In the genomic region with DNA sequence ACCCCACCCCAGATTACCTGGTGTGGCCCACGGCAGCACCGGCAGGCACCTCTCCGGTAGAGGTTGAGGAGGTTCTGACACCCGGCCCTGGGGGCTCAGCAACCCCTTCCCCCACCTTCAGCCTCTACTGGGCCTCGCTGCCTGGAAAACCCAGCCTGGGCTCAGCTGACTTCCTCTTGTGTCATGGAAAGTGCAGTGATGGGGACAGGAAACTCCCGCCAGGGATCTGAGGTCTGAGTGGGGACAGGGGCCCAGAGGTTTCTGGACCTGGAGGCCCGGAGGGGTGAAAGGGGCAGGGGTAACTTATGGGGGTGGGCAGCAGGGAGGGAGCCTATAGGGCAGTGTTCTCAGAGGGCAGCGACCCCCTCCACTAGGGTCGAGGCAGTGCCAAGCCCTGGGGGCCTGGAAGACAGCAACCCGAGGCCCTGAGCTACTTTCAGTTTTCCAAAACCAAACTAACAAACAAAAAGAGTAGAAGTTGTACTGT, we compare ENCODE assay signal across 10 cellular contexts. TPM values are rescaled to one million over a fixed set of nuclear protein-coding genes. Genes with fewer than 3 reads are reported as not detected.
DNase-seq lines count a peak whose midpoint lies in the region; ATAC-seq and TF ChIP-seq lines count a peak whose summit lies in the region.
"Had no signal": no experiment of that assay in that cellular context is flagged by ENCODE, and none has a peak within 500 bp of the region (broad histone marks: within the 10 kb centered on the region; RNA-seq: fewer than 3 reads in every experiment).

No MANE protein-coding gene starts in this region.

- H3K4me3 Mint-ChIP-seq in activated T-cell treated with anti-CD3 and anti-CD28 coated beads, Interleukin-2, amount 50 U/mL, for 4 hours, result peak overlapping the region; percentile 86

- no peaks in the 10 kb centered on the region for H3K27me3 ChIP-seq in foreskin keratinocyte
- H3K27me3 ChIP-seq: tibial artery had no signal

- H3K36me3 Mint-ChIP-seq in activated T-cell treated with anti-CD3 and anti-CD28 coated beads, Interleukin-2, amount 50 U/mL, for 4 hours (ENCODE audit: insufficient read depth), result peaks cover 1% of the 10 kb centered on the region

- no peaks in the 10 kb centered on the region for H3K4me1 ChIP-seq in foreskin keratinocyte
- H3K4me1 ChIP-seq: tibial artery had no signal

- DNase-seq in GM13977 (ENCODE audit: low spot score) (peak; percentile 59), 8988T (no peak), foreskin keratinocyte (no peak)
- peak; percentile 56 for DNase-seq in activated T-cell treated with anti-CD3 and anti-CD28 coated beads, Interleukin-2, amount 50 U/mL, for 4 hours
- DNase-seq in stimulated activated CD4-positive, alpha-beta T cell treated with anti-CD3 and anti-CD28 coated beads, Interleukin-12 subunit alpha, Interleukin-12 subunit beta, amount 100 ng/mL, for 48 hours (ENCODE audit: low read depth in 2 of 3, low spot score in 1 of 3), result peak in 2 of 3 donors; percentile 51 to 66
- DNase-seq: NCI-H1694 treated with DMSO at 0.1 percent for 48 hours had no signal

- in situ Hi-C loops in GM13977 (cut with MboI; ENCODE audit: low pct_unique_long_range_greater_than_20kb, low sequenced_read_pairs, unreplicated experiment), result no loop called here

- H3K4me1 Mint-ChIP-seq in activated T-cell treated with anti-CD3 and anti-CD28 coated beads, Interleukin-2, amount 50 U/mL, for 4 hours (ENCODE audit: low read depth), result peaks cover 54% of the 10 kb centered on the region

- H3K9me3 Mint-ChIP-seq in activated T-cell treated with anti-CD3 and anti-CD28 coated beads, Interleukin-2, amount 50 U/mL, for 4 hours, result no peaks in the 10 kb centered on the region

- H3K27me3 Mint-ChIP-seq in activated T-cell treated with anti-CD3 and anti-CD28 coated beads, Interleukin-2, amount 50 U/mL, for 4 hours (ENCODE audit: low read depth), result no peaks in the 10 kb centered on the region

- no peak for TF ChIP-seq CTCF in GM13977 (IDR thresholded peaks at IDR 0.05; ENCODE audit: extremely low read depth, insufficient read depth, missing control alignments)
- TF ChIP-seq CTCF in foreskin keratinocyte (conservative IDR thresholded peaks at IDR 0.05), result no peak

- H3K27ac ChIP-seq in foreskin keratinocyte, result no peak overlapping the region
- H3K27ac ChIP-seq: tibial artery had no signal

- ATAC-seq in HG02885 (IDR thresholded peaks at IDR 0.05; ENCODE audit: poor library complexity, unreplicated experiment) (peak; percentile 62), foreskin keratinocyte (no peak), GM19467 (IDR thresholded peaks at IDR 0.05; ENCODE audit: unreplicated experiment) (no peak), GM19328 (IDR thresholded peaks at IDR 0.05; ENCODE audit: unreplicated experiment) (no peak)
- peak; percentile 57 to 60 for ATAC-seq in activated T-cell treated with anti-CD3 and anti-CD28 coated beads, Interleukin-2, amount 50 U/mL, for 4 hours

RNA-seq across cellular contexts. Expression of gene CD5, which starts 10.0 kb away (rescaled TPM):
- total RNA-seq in activated T-cell treated with anti-CD3 and anti-CD28 coated beads, Interleukin-2, amount 50 U/mL, for 4 hours, result 100 to 1,000 TPM; 318 to 420 (median 359) TPM
- not detected in 2 replicates for total RNA-seq in foreskin keratinocyte
- not detected in 2 replicates for polyA plus RNA-seq in foreskin keratinocyte

Comparison
In these comparisons a context has a peak if more than half of its experiments do, and no peak if none do; other contexts are left out.
1. DNase-seq: peak in GM13977 (single experiment), activated T-cell treated with anti-CD3 and anti-CD28 coated beads, Interleukin-2, amount 50 U/mL, for 4 hours (single experiment) and stimulated activated CD4-positive, alpha-beta T cell treated with anti-CD3 and anti-CD28 coated beads, Interleukin-12 subunit alpha, Interleukin-12 subunit beta, amount 100 ng/mL, for 48 hours (2 of 3); none in 8988T (single experiment) and foreskin keratinocyte (0 of 2).
2. ATAC-seq: peak in HG02885 (single experiment) and activated T-cell treated with anti-CD3 and anti-CD28 coated beads, Interleukin-2, amount 50 U/mL, for 4 hours (2 of 2); none in foreskin keratinocyte (single experiment), GM19467 (single experiment) and GM19328 (single experiment).
3. RNA of gene CD5, which starts 10.0 kb away (total RNA-seq): 318 to 420 TPM in activated T-cell treated with anti-CD3 and anti-CD28 coated beads, Interleukin-2, amount 50 U/mL, for 4 hours; not detected in foreskin keratinocyte; every median in the first group is over 100 times any median in the second.